Comparison of ENCODE assay signal across 1 cellular context in the genomic region with DNA sequence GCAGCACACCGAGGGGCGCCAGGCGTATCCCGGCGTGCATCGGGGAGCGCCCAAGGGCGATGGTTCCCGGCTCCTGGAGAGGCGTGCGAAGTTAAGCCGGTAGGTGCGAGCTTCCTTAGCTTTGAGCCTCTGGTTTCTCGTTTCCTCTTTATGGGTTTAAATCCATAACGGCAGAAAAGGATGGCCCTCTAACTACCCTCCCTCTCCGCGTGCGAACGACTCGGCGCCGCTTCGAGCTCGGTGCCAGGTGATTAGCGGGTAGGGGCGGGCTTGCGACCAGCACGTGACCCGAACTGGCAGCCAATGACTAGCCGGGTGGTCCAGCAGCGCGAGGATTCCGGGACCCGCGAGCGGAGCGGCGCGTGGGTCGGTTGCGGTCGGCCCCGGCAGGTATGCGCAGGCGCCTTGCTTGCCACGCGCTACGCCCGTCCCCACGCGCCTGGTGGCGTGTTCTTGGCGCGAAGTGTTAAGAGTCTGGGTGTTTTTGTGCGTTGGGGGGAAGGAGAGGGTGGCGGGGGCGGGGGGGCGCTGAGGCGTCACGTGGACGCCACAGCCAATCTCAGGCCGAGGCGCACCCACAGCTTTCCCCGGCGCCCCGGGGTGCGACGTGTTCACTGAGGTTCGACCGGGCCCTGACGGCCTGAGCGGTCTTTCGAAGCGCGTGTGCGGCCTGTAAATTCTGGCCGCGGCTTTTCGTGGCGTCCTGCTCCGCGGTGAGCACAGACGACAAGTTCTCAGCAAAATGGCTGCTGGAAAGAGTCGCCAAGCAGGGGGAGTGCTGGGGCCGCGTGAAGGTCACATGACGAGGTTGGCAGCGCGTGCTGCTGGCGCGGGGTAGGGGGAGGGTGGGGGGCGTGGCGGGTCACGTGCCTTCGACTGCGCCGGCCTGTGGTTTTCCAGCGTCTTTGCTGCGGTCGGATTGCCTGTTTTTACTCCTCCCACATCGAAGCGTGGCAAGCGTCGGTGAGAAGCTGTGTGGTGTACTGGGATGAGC.
TF ChIP-seq lines count a peak whose summit lies in the region.

No MANE protein-coding gene starts in this region.

TF ChIP-seq in HepG2, 621 proteins besides CTCF, POLR2A, EP300 and RAD21 (continued from another document and continues in another):
- peak; percentile 95; the same call in 1 of the 2 replicates for TF ChIP-seq NFE2L1 (CRISPR knock-in tag; IDR thresholded peaks at IDR 0.05; ENCODE audit: borderline replicate concordance)
- TF ChIP-seq ZBTB25 (CRISPR knock-in tag; IDR thresholded peaks at IDR 0.05): no peak; the same call in 1 of the 2 replicates
- TF ChIP-seq BRD4 (CRISPR knock-in tag; IDR thresholded peaks at IDR 0.05): peak; percentile 69; the same call in 1 of the 2 replicates
- peak; percentile 74 for TF ChIP-seq MED1 (CRISPR knock-in tag; IDR thresholded peaks at IDR 0.05)
- peak; percentile 89 for TF ChIP-seq ZNF296 (CRISPR knock-in tag; conservative IDR thresholded peaks at IDR 0.05)
- peak; percentile 41; the same call in 1 of the 2 replicates for TF ChIP-seq SOX5 (CRISPR knock-in tag; IDR thresholded peaks at IDR 0.05; ENCODE audit: borderline replicate concordance)
- 0 out of 2 replicates have a peak, but pooled peaks have one; percentile 36 for TF ChIP-seq SSRP1 (CRISPR knock-in tag; IDR thresholded peaks at IDR 0.05)
- TF ChIP-seq ATAD3A (CRISPR knock-in tag; IDR thresholded peaks at IDR 0.05): peak; percentile 50; the same call in 1 of the 2 replicates
- no peak for TF ChIP-seq SRF (IDR thresholded peaks at IDR 0.05; ENCODE audit: low read depth, low read length)
- peak; percentile 98 for TF ChIP-seq NFKB2 (CRISPR knock-in tag; IDR thresholded peaks at IDR 0.05; ENCODE audit: borderline replicate concordance)
- TF ChIP-seq, protein P1, sequence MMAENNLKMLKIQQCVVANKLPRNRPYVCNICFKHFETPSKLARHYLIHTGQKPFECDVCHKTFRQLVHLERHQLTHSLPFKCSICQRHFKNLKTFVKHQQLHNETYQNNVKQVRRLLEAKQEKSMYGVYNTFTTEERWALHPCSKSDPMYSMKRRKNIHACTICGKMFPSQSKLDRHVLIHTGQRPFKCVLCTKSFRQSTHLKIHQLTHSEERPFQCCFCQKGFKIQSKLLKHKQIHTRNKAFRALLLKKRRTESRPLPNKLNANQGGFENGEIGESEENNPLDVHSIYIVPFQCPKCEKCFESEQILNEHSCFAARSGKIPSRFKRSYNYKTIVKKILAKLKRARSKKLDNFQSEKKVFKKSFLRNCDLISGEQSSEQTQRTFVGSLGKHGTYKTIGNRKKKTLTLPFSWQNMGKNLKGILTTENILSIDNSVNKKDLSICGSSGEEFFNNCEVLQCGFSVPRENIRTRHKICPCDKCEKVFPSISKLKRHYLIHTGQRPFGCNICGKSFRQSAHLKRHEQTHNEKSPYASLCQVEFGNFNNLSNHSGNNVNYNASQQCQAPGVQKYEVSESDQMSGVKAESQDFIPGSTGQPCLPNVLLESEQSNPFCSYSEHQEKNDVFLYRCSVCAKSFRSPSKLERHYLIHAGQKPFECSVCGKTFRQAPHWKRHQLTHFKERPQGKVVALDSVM (CRISPR knock-in tag; IDR thresholded peaks at IDR 0.05): peak; percentile 31
- peak; percentile 99; the same call in 1 of the 2 replicates for TF ChIP-seq CAMTA2 (CRISPR knock-in tag; IDR thresholded peaks at IDR 0.05; ENCODE audit: borderline replicate concordance)
- no peak for TF ChIP-seq ZHX2 (IDR thresholded peaks at IDR 0.05; ENCODE audit: low read depth)
- peak; percentile 79 for TF ChIP-seq ZHX2 (CRISPR knock-in tag; IDR thresholded peaks at IDR 0.05; ENCODE audit: borderline replicate concordance)
- TF ChIP-seq ZNF644 (CRISPR knock-in tag; IDR thresholded peaks at IDR 0.05; ENCODE audit: low read depth): no peak
- peak; percentile 84 for TF ChIP-seq SAP130 (CRISPR knock-in tag; IDR thresholded peaks at IDR 0.05; ENCODE audit: low read depth)
- TF ChIP-seq NFYC (CRISPR knock-in tag; IDR thresholded peaks at IDR 0.05): peak; percentile 83
- peak; percentile 93 for TF ChIP-seq ZNF746 (CRISPR knock-in tag; IDR thresholded peaks at IDR 0.05)
- TF ChIP-seq MATR3 (CRISPR knock-in tag; IDR thresholded peaks at IDR 0.05): no peak
- TF ChIP-seq ZNF607 (CRISPR knock-in tag; IDR thresholded peaks at IDR 0.05; ENCODE audit: borderline replicate concordance): peak; percentile 99
- TF ChIP-seq, protein P2, sequence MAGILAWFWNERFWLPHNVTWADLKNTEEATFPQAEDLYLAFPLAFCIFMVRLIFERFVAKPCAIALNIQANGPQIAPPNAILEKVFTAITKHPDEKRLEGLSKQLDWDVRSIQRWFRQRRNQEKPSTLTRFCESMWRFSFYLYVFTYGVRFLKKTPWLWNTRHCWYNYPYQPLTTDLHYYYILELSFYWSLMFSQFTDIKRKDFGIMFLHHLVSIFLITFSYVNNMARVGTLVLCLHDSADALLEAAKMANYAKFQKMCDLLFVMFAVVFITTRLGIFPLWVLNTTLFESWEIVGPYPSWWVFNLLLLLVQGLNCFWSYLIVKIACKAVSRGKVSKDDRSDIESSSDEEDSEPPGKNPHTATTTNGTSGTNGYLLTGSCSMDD (CRISPR knock-in tag; IDR thresholded peaks at IDR 0.05): peak; percentile 98
- TF ChIP-seq TOE1 (CRISPR knock-in tag; IDR thresholded peaks at IDR 0.05): peak; percentile 29; the same call in 1 of the 2 replicates
- no peak for TF ChIP-seq GABPA (IDR thresholded peaks at IDR 0.05; ENCODE audit: low read depth, low read length)
- TF ChIP-seq GABPA (CRISPR knock-in tag; IDR thresholded peaks at IDR 0.05; ENCODE audit: low read depth): no peak
- TF ChIP-seq ZBED4 (CRISPR knock-in tag; IDR thresholded peaks at IDR 0.05; ENCODE audit: borderline replicate concordance): peak; percentile 61
- peak; percentile 96 for TF ChIP-seq NRL (CRISPR knock-in tag; IDR thresholded peaks at IDR 0.05; ENCODE audit: borderline replicate concordance)
- peak; percentile 93 for TF ChIP-seq MTF1 (CRISPR knock-in tag; IDR thresholded peaks at IDR 0.05)
- TF ChIP-seq ZUFSP (CRISPR knock-in tag; IDR thresholded peaks at IDR 0.05; ENCODE audit: borderline replicate concordance): no peak
- TF ChIP-seq ZNF205 (CRISPR knock-in tag; IDR thresholded peaks at IDR 0.05): peak; percentile 82
- TF ChIP-seq KLF6 (CRISPR knock-in tag; IDR thresholded peaks at IDR 0.05): peak; percentile 96
- peak; percentile 97 for TF ChIP-seq ZNF773 (CRISPR knock-in tag; IDR thresholded peaks at IDR 0.05; ENCODE audit: borderline replicate concordance)
- peak; percentile 58; the same call in 1 of the 2 replicates for TF ChIP-seq ZNF180 (CRISPR knock-in tag; IDR thresholded peaks at IDR 0.05; ENCODE audit: borderline replicate concordance, low read depth)
- TF ChIP-seq CCDC6 (CRISPR knock-in tag; IDR thresholded peaks at IDR 0.05): peak; percentile 99
- peak; percentile 96; the same call in 1 of the 2 replicates for TF ChIP-seq ZNF572 (CRISPR knock-in tag; IDR thresholded peaks at IDR 0.05)
- TF ChIP-seq, protein P3, sequence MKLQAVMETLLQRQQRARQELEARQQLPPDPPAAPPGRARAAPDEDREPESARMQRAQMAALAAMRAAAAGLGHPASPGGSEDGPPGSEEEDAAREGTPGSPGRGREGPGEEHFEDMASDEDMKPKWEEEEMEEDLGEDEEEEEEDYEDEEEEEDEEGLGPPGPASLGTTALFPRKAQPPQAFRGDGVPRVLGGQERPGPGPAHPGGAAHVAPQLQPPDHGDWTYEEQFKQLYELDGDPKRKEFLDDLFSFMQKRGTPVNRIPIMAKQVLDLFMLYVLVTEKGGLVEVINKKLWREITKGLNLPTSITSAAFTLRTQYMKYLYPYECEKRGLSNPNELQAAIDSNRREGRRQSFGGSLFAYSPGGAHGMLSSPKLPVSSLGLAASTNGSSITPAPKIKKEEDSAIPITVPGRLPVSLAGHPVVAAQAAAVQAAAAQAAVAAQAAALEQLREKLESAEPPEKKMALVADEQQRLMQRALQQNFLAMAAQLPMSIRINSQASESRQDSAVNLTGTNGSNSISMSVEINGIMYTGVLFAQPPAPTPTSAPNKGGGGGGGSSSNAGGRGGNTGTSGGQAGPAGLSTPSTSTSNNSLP (IDR thresholded peaks at IDR 0.05; ENCODE audit: low read depth, low read length): no peak; the same call in 1 of the 2 replicates
